11 cellular contexts compared by ENCODE assay signal in genomic region chr12:78888583-78888982, GRCh38. TPM values are rescaled to one million over a fixed set of nuclear protein-coding genes. Genes with fewer than 3 reads are reported as not detected.
DNase-seq lines count a peak whose midpoint lies in the region; ATAC-seq, FAIRE-seq and TF ChIP-seq lines count a peak whose summit lies in the region.
"Had no signal": no experiment of that assay in that cellular context is flagged by ENCODE, and none has a peak within 500 bp of the region (broad histone marks: within the 10 kb centered on the region; RNA-seq: fewer than 3 reads in every experiment).

No MANE protein-coding gene starts in this region.

- dilution Hi-C loops in endothelial cell of umbilical vein (cut with MboI; ENCODE audit: extremely low pct_ligation_motif_present, low sequenced_read_pairs): no loop called here

- H2AFZ ChIP-seq in endothelial cell of umbilical vein (ENCODE audit: low read depth, low read length): peak overlapping the region; percentile 62

- no peaks in the 10 kb centered on the region for H3K9me1 ChIP-seq in endothelial cell of umbilical vein (replicated peaks; ENCODE audit: control insufficient read depth, extremely low read depth, insufficient read depth, low read length)

- no peak for TF ChIP-seq CTCF in endothelial cell of umbilical vein (IDR thresholded peaks at IDR 0.05; ENCODE audit: extremely low read depth in 1 of 2, insufficient read depth in 1 of 2, low read depth in 1 of 2, low read length in 2 of 2)

- CTCF ChIA-PET in endothelial cell of umbilical vein (lab: Charles Lee): interaction anchor here (1.3 kb wide), 1 partner anchor 27 kb away, joined by 3 read pairs; no protein-coding TSS in a partner anchor

- peak overlapping the region; percentile 17 for H3K4me2 ChIP-seq in endothelial cell of umbilical vein (ENCODE audit: insufficient read depth, low read length)

- H3K27me3 ChIP-seq in endothelial cell of umbilical vein (ENCODE audit: control insufficient read depth in 2 of 2, insufficient read depth in 2 of 2, low read length in 2 of 2) (no peaks in the 10 kb centered on the region), small intestine (ENCODE audit: control insufficient read depth in 2 of 2, insufficient read depth in 2 of 2, low read length in 2 of 2) (no peaks in the 10 kb centered on the region)

- H3K9me3 ChIP-seq in endothelial cell of umbilical vein (replicated peaks; ENCODE audit: control insufficient read depth, insufficient read depth, low read length): no peaks in the 10 kb centered on the region
- no peaks in the 10 kb centered on the region for H3K9me3 ChIP-seq in small intestine (ENCODE audit: control insufficient read depth, low read depth)
- H3K9me3 ChIP-seq: lower lobe of right lung had no signal

- no peaks in the 10 kb centered on the region for H3K36me3 ChIP-seq in endothelial cell of umbilical vein (ENCODE audit: control insufficient read depth in 2 of 2, extremely low read depth in 1 of 2, insufficient read depth in 2 of 2, low read length in 2 of 2)
- H3K36me3 ChIP-seq in small intestine (ENCODE audit: control insufficient read depth in 2 of 2, insufficient read depth in 2 of 2, low read length in 2 of 2): no peaks in the 10 kb centered on the region
- H3K36me3 ChIP-seq: lower lobe of right lung had no signal

- 62 to 81% (median 71%) methylated on average over 3 of the region's 3 CpGs for WGBS in small intestine, 3 donors

- no peaks in the 10 kb centered on the region for H3K79me2 ChIP-seq in endothelial cell of umbilical vein (ENCODE audit: control insufficient read depth, insufficient read depth, low read length)

- FAIRE-seq in GM18507 (lab: Jason Lieb, UNC) (peak; percentile 36), endothelial cell of umbilical vein (lab: Jason Lieb, UNC) (no peak), small intestine (lab: Jason Lieb, UNC) (no peak)

- no peak overlapping the region for H3K9ac ChIP-seq in endothelial cell of umbilical vein (replicated peaks; ENCODE audit: extremely low read depth, insufficient read depth, low read length)

- H3K27ac ChIP-seq in endothelial cell of umbilical vein (ENCODE audit: insufficient read depth, low read depth, low read length): peak overlapping the region; percentile 11
- no peak overlapping the region for H3K27ac ChIP-seq in small intestine (ENCODE audit: low read depth in 1 of 2, low read length in 1 of 2)
- H3K27ac ChIP-seq: lower lobe of right lung had no signal

- TF ChIP-seq POLR2A in endothelial cell of umbilical vein (IDR thresholded peaks at IDR 0.05; ENCODE audit: low read depth, low read length): no peak

- intact Hi-C loops in endothelial cell of umbilical vein (cut with micrococcal nuclease): loop anchor here (2.0 to 10.0 kb wide), 3 partner anchors 168 to 1336 kb away; no protein-coding TSS in a partner anchor

- H4K20me1 ChIP-seq in endothelial cell of umbilical vein (replicated peaks; ENCODE audit: control insufficient read depth, extremely low read depth, insufficient read depth, low read length): no peaks in the 10 kb centered on the region

- POLR2A ChIA-PET in endothelial cell of umbilical vein (lab: Charles Lee): no interaction called here

- no TSS peak for BruUV-seq in endothelial cell of umbilical vein (replicated peaks; lab: Mats Ljungman, UMichigan)

- ATAC-seq in GM21723 (IDR thresholded peaks at IDR 0.05; ENCODE audit: unreplicated experiment) (peak; percentile 97), HG03442 (IDR thresholded peaks at IDR 0.05; ENCODE audit: unreplicated experiment) (peak; percentile 93)
- ATAC-seq: effector memory CD8-positive, alpha-beta T cell; lower lobe of right lung had no signal

- H3K4me3 ChIP-seq in endothelial cell of umbilical vein (replicated peaks in 1 of 3; ENCODE audit: insufficient read depth in 1 of 3, low read depth in 1 of 3, low read length in 3 of 3): no peak overlapping the region
- H3K4me3 ChIP-seq in small intestine (ENCODE audit: low read depth in 1 of 2, low read length in 2 of 2): no peak overlapping the region
- H3K4me3 ChIP-seq: lower lobe of right lung had no signal

- no peak for DNase-seq in GM18507 (ENCODE audit: extremely low spot score, insufficient read length, low read depth)
- DNase-seq in endothelial cell of umbilical vein (ENCODE audit: low read depth, low spot score): no peak
- no peak for DNase-seq in retina
- no peak for DNase-seq in stimulated activated CD4-positive, alpha-beta T cell treated with anti-CD3 and anti-CD28 coated beads, Interleukin-1b, Interleukin-23, amount 100 ng/mL, for 48 hours
- DNase-seq in small intestine: no peak
- no peak for DNase-seq in stimulated activated CD4-positive, alpha-beta T cell treated with anti-CD3 and anti-CD28 coated beads, Interleukin-15, amount 100 ng/mL, for 24 hours
- DNase-seq: effector memory CD8-positive, alpha-beta T cell; lower lobe of right lung; SHP77 treated with DMSO at 0.1 percent for 48 hours had no signal

- peaks cover 29% of the 10 kb centered on the region for H3K4me1 ChIP-seq in endothelial cell of umbilical vein (ENCODE audit: control insufficient read depth, extremely low read depth, insufficient read depth, low read length)
- H3K4me1 ChIP-seq in small intestine (ENCODE audit: control insufficient read depth in 2 of 2, insufficient read depth in 1 of 2, low read depth in 1 of 2, low read length in 1 of 2): no peaks in the 10 kb centered on the region
- H3K4me1 ChIP-seq: lower lobe of right lung had no signal

TF ChIP-seq in endothelial cell of umbilical vein, 7 proteins besides CTCF, POLR2A, EP300 and RAD21:
- TF ChIP-seq FOS (IDR thresholded peaks at IDR 0.05; ENCODE audit: borderline replicate concordance, insufficient read depth, low read length) (no peak), GATA2 (IDR thresholded peaks at IDR 0.05; ENCODE audit: insufficient read depth, insufficient read length, low read depth, low read length) (no peak), POLR2AphosphoS5 (IDR thresholded peaks at IDR 0.05; ENCODE audit: insufficient read depth, low read depth, low read length) (no peak), JUN (IDR thresholded peaks at IDR 0.05; ENCODE audit: borderline replicate concordance, insufficient read depth, insufficient read length, low read depth) (no peak), MYC (IDR thresholded peaks at IDR 0.05; ENCODE audit: low read depth, low read length) (no peak), EZH2 (IDR thresholded peaks at IDR 0.05; ENCODE audit: borderline replicate concordance, low read depth, low read length, severe bottlenecking) (no peak)
- TF ChIP-seq, protein P1, sequence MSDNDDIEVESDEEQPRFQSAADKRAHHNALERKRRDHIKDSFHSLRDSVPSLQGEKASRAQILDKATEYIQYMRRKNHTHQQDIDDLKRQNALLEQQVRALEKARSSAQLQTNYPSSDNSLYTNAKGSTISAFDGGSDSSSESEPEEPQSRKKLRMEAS (IDR thresholded peaks at IDR 0.05; ENCODE audit: insufficient read depth, insufficient read length): no peak

RNA-seq across cellular contexts. Expression of gene SYT1, which starts 24.0 kb away (rescaled TPM):
- 15.3 and 18.8 TPM in 2 replicates for total RNA-seq in endothelial cell of umbilical vein
- polyA plus RNA-seq in endothelial cell of umbilical vein (2.6 and 3.2 TPM in 2 replicates), small intestine (10 to 100 TPM in 1 of 3 donors, not detected in 2; 11.3 TPM)
- 3.3 and 3.8 TPM in 2 replicates for polyA plus RNA-seq in endothelial cell of umbilical vein (2011; cell fraction: cytosol; rRNA removed)
- 5.2 and 5.6 TPM in 2 replicates for polyA plus RNA-seq in endothelial cell of umbilical vein (2011; cell fraction: nucleus; rRNA removed)
- polyA plus RNA-seq in endothelial cell of umbilical vein (2012): 6.9 and 8.6 TPM in 2 replicates
- polyA minus RNA-seq in endothelial cell of umbilical vein: 7.4 and 8.6 TPM in 2 replicates
- not detected for polyA minus RNA-seq in endothelial cell of umbilical vein (2011; cell fraction: cytosol; rRNA and poly(A)+ RNA removed)
- 19.7 and 20.4 TPM in 2 replicates for polyA minus RNA-seq in endothelial cell of umbilical vein (2011; cell fraction: nucleus; rRNA and poly(A)+ RNA removed)
